In genomic region chr15:85795320-85795668, GRCh38 we compare ENCODE assay signal across 8 cellular contexts. TPM values are rescaled to one million over a fixed set of nuclear protein-coding genes. Genes with fewer than 3 reads are reported as not detected.
DNase-seq lines count a peak whose midpoint lies in the region; ATAC-seq and TF ChIP-seq lines count a peak whose summit lies in the region.

No MANE protein-coding gene starts in this region.

- no peak overlapping the region for H3K27ac ChIP-seq in endodermal cell (ENCODE audit: low read depth, low read length)
- no peak overlapping the region for H3K27ac ChIP-seq in rectal smooth muscle tissue (ENCODE audit: low read depth, low read length)

- H3F3A ChIP-seq in Loucy (ENCODE audit: low read depth) = no peaks in the 10 kb centered on the region

- 89 to 92% methylated on average over 7 to 8 of the region's 8 CpGs for WGBS in endodermal cell (ENCODE audit: insufficient coverage in 1 of 2, insufficient read length in 1 of 2), 2 experiments

- peak overlapping the region; percentile 74 for H3K4me3 ChIP-seq in Loucy (ENCODE audit: low read length, poor library complexity, severe bottlenecking)
- peak overlapping the region; percentile 62 for H3K4me3 ChIP-seq in endodermal cell (ENCODE audit: low read length)
- H3K4me3 ChIP-seq in rectal smooth muscle tissue (ENCODE audit: low read length) = peak overlapping the region; percentile 56

- H3K4me2 ChIP-seq in Loucy (ENCODE audit: low read depth, low read length, poor library complexity, severe bottlenecking) = peak overlapping the region; percentile 85

- H3K27me3 Mint-ChIP-seq in endodermal cell (ENCODE audit: insufficient read depth) = peaks cover 11% of the 10 kb centered on the region

- H3K27me3 ChIP-seq in Loucy (ENCODE audit: insufficient read depth, low read length, poor library complexity, severe bottlenecking) = no peaks in the 10 kb centered on the region
- no peaks in the 10 kb centered on the region for H3K27me3 ChIP-seq in endodermal cell (ENCODE audit: control insufficient read depth, insufficient read depth, low read length, poor library complexity, severe bottlenecking)
- no peaks in the 10 kb centered on the region for H3K27me3 ChIP-seq in rectal smooth muscle tissue (ENCODE audit: control insufficient read depth, insufficient read depth, low read length)

- H2AFZ ChIP-seq in Loucy (ENCODE audit: low read length) = peak overlapping the region; percentile 94

- H3K36me3 Mint-ChIP-seq in endodermal cell (ENCODE audit: low read depth) = peaks cover 3% of the 10 kb centered on the region

- DNase-seq in endodermal cell = no peak
- no peak for DNase-seq in cerebellum (ENCODE audit: low spot score)
- DNase-seq in 8988T = no peak
- DNase-seq in islet precursor cell = no peak

- peak overlapping the region; percentile 80 for H3K4me3 Mint-ChIP-seq in endodermal cell

- peaks cover 21% of the 10 kb centered on the region for H3K4me1 Mint-ChIP-seq in endodermal cell

- ATAC-seq in GM18498 (IDR thresholded peaks at IDR 0.05; ENCODE audit: unreplicated experiment) (peak; percentile 2), GM21515 (IDR thresholded peaks at IDR 0.05; ENCODE audit: unreplicated experiment) (no peak)

- H4K20me1 ChIP-seq in Loucy (ENCODE audit: insufficient read depth, low read length, poor library complexity, severe bottlenecking) = no peaks in the 10 kb centered on the region

- H3K27ac Mint-ChIP-seq in endodermal cell = no peak overlapping the region

- no peak for TF ChIP-seq CTCF in Loucy (conservative IDR thresholded peaks at IDR 0.05; ENCODE audit: low read length)
- TF ChIP-seq CTCF in endodermal cell (conservative IDR thresholded peaks at IDR 0.05) = no peak

- peaks cover under 1% of the 10 kb centered on the region for H3K9me3 Mint-ChIP-seq in endodermal cell

- H3K9ac ChIP-seq in Loucy (ENCODE audit: low read depth, low read length, poor library complexity, severe bottlenecking) = no peak overlapping the region
- no peak overlapping the region for H3K9ac ChIP-seq in endodermal cell (ENCODE audit: extremely low read depth, low read length, poor library complexity, severe bottlenecking)
- H3K9ac ChIP-seq in rectal smooth muscle tissue (ENCODE audit: low read length) = no peak overlapping the region

- no peaks in the 10 kb centered on the region for H3K9me3 ChIP-seq in Loucy (ENCODE audit: insufficient read depth, low read depth, low read length)
- H3K9me3 ChIP-seq in endodermal cell (ENCODE audit: control insufficient read depth, low read length) = no peaks in the 10 kb centered on the region

- peaks cover 14% of the 10 kb centered on the region for H3K79me2 ChIP-seq in Loucy (ENCODE audit: insufficient read depth, low read length)

- H3K36me3 ChIP-seq in Loucy (ENCODE audit: insufficient read depth, low read length) (no peaks in the 10 kb centered on the region), endodermal cell (ENCODE audit: control insufficient read depth, insufficient read depth, low read length) (no peaks in the 10 kb centered on the region), rectal smooth muscle tissue (ENCODE audit: control insufficient read depth, insufficient read depth, low read length) (no peaks in the 10 kb centered on the region)

- H3K4me1 ChIP-seq in Loucy (ENCODE audit: insufficient read depth, low read length, poor library complexity, severe bottlenecking) (peaks cover 28% of the 10 kb centered on the region), endodermal cell (ENCODE audit: control insufficient read depth, insufficient read depth, low read length) (peaks cover 9% of the 10 kb centered on the region), rectal smooth muscle tissue (ENCODE audit: control insufficient read depth, insufficient read depth, low read length) (peaks cover 3% of the 10 kb centered on the region)

- no peaks in the 10 kb centered on the region for H3K9me2 ChIP-seq in Loucy (replicated peaks; ENCODE audit: low read depth, low read length)

RNA-seq across cellular contexts. Expression of gene KLHL25, which starts 0.6 kb away (rescaled TPM):
- total RNA-seq in endodermal cell (10 to 100 TPM; 13.3 TPM), cerebellum (38.5 TPM)
- polyA plus RNA-seq in endodermal cell (2013, experiment 1 of 2) = 20.3 TPM
- polyA plus RNA-seq in endodermal cell (2013, experiment 2 of 2) = 19.7 TPM
